Comparison of ENCODE assay signal across 1 cellular context in the genomic region with DNA sequence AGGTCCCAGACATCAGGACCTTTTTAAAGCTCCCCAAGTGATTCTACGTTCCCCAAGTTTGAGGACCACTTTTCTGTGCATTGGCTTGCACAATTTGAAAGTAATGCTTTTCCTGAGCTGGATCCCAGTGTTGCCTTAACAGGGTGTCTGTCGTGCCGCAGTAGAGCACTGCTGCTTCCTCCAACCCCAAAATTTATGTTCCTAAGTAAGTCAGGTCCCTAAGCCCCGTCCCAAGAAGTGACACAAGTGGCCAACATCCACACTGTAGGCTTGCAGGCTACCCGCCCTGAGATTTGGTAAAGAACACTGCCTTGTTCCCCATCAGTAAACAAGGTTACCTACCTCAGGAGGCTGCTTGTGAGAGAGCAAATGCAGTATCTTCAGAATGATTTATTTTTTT.
TF ChIP-seq lines count a peak whose summit lies in the region.

No MANE protein-coding gene starts in this region.

TF ChIP-seq in GM23338, 12 proteins besides CTCF, POLR2A, EP300 and RAD21:
- no peak for TF ChIP-seq POLR2AphosphoS5 (IDR thresholded peaks at IDR 0.05; ENCODE audit: low read depth)
- no peak for TF ChIP-seq NANOG (IDR thresholded peaks at IDR 0.05; ENCODE audit: borderline replicate concordance)
